Comparison of ENCODE assay signal across 1 cellular context in the genomic region with DNA sequence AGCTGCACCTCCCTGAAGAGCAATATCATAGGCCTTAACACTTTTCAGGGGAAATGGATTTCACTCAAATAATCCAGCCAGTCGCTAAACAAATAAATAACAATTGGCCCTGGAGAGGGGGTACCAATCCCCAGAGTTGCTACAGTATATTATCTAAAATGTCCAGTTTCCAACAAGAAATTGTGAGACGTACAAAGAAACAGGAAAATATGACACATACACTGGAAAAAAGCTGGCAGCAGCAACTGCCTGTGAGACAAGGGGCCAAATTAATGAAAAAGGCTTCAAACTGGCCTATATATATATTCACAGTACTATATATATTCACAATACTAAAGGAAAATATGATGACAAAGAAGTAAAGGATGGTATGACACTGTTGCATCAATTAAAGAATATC.
TF ChIP-seq lines count a peak whose summit lies in the region.

No MANE protein-coding gene starts in this region.

TF ChIP-seq in endothelial cell of umbilical vein, 7 proteins besides CTCF, POLR2A, EP300 and RAD21:
- peak; percentile 12 for TF ChIP-seq POLR2AphosphoS5 (IDR thresholded peaks at IDR 0.05; ENCODE audit: insufficient read depth, low read depth, low read length)
- TF ChIP-seq FOS (IDR thresholded peaks at IDR 0.05; ENCODE audit: borderline replicate concordance, insufficient read depth, low read length), result peak; percentile 56
- no peak for TF ChIP-seq EZH2 (IDR thresholded peaks at IDR 0.05; ENCODE audit: borderline replicate concordance, low read depth, low read length, severe bottlenecking)
- TF ChIP-seq JUN (IDR thresholded peaks at IDR 0.05; ENCODE audit: borderline replicate concordance, insufficient read depth, insufficient read length, low read depth), result peak; percentile 22
- TF ChIP-seq MYC (IDR thresholded peaks at IDR 0.05; ENCODE audit: low read depth, low read length), result no peak
- no peak for TF ChIP-seq GATA2 (IDR thresholded peaks at IDR 0.05; ENCODE audit: insufficient read depth, insufficient read length, low read depth, low read length)
